1 cellular context compared by ENCODE assay signal in the genomic region with DNA sequence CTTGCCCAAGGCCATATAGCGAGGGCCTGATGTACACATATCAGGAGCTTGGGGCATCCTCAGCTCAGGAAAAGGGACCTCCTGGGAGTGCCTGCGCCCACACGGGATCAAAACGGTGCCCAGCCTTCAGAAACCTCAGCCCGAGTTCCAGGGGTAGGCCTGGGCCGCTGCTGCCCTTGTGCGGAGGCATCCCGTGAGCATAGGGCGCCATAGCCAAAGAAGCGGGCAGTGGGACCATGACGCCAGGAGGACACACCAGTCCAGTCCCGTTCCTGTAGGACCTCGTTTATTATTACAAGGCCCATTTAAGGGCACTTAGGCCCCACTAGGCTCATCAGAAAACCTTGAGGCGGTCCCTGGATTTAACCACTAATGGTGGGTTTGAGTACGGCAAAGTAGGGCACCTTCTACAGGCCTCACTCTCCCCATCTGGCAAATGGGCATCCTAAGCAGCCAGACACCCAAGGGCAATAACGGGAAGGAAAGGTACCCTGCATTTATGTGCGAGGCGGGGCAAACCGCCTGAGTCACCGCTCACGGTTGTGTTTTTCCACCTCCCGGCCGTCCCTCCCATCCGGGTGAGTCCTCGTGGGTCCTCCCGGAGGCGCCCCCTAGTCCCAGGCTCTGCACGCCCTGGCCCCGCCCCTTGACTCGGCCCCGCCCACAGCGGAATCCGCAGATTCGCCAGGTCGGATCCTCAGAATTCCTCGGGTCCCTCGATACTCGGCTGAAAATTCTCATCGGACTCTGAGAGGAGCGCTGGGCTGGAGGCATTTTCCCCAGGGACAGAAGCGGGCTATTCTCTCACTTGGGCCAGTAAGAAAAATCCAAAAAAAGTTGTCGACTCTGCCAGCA.
TF ChIP-seq lines count a peak whose summit lies in the region.

No MANE protein-coding gene starts in this region.

TF ChIP-seq in HEK293, 187 proteins besides CTCF, POLR2A, EP300 and RAD21 (continued from another document and continues in another):
- TF ChIP-seq, protein P1, sequence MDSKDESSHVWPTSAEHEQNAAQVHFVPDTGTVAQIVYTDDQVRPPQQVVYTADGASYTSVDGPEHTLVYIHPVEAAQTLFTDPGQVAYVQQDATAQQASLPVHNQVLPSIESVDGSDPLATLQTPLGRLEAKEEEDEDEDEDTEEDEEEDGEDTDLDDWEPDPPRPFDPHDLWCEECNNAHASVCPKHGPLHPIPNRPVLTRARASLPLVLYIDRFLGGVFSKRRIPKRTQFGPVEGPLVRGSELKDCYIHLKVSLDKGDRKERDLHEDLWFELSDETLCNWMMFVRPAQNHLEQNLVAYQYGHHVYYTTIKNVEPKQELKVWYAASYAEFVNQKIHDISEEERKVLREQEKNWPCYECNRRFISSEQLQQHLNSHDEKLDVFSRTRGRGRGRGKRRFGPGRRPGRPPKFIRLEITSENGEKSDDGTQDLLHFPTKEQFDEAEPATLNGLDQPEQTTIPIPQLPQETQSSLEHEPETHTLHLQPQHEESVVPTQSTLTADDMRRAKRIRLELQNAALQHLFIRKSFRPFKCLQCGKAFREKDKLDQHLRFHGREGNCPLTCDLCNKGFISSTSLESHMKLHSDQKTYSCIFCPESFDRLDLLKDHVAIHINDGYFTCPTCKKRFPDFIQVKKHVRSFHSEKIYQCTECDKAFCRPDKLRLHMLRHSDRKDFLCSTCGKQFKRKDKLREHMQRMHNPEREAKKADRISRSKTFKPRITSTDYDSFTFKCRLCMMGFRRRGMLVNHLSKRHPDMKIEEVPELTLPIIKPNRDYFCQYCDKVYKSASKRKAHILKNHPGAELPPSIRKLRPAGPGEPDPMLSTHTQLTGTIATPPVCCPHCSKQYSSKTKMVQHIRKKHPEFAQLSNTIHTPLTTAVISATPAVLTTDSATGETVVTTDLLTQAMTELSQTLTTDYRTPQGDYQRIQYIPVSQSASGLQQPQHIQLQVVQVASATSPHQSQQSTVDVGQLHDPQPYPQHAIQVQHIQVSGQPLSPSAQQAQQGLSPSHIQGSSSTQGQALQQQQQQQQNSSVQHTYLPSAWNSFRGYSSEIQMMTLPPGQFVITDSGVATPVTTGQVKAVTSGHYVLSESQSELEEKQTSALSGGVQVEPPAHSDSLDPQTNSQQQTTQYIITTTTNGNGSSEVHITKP (tag by site-specific recombination; IDR thresholded peaks at IDR 0.05): 0 out of 2 replicates have a peak, but pooled peaks have one; percentile 49
- TF ChIP-seq, protein P2, sequence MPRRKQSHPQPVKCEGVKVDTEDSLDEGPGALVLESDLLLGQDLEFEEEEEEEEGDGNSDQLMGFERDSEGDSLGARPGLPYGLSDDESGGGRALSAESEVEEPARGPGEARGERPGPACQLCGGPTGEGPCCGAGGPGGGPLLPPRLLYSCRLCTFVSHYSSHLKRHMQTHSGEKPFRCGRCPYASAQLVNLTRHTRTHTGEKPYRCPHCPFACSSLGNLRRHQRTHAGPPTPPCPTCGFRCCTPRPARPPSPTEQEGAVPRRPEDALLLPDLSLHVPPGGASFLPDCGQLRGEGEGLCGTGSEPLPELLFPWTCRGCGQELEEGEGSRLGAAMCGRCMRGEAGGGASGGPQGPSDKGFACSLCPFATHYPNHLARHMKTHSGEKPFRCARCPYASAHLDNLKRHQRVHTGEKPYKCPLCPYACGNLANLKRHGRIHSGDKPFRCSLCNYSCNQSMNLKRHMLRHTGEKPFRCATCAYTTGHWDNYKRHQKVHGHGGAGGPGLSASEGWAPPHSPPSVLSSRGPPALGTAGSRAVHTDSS (tag by site-specific recombination; IDR thresholded peaks at IDR 0.05): no peak; the same call in 1 of the 2 replicates
- no peak for TF ChIP-seq ZNF2 (tag by site-specific recombination; IDR thresholded peaks at IDR 0.05)
- TF ChIP-seq GFI1B (tag by site-specific recombination; IDR thresholded peaks at IDR 0.05): no peak
- TF ChIP-seq, protein P3, sequence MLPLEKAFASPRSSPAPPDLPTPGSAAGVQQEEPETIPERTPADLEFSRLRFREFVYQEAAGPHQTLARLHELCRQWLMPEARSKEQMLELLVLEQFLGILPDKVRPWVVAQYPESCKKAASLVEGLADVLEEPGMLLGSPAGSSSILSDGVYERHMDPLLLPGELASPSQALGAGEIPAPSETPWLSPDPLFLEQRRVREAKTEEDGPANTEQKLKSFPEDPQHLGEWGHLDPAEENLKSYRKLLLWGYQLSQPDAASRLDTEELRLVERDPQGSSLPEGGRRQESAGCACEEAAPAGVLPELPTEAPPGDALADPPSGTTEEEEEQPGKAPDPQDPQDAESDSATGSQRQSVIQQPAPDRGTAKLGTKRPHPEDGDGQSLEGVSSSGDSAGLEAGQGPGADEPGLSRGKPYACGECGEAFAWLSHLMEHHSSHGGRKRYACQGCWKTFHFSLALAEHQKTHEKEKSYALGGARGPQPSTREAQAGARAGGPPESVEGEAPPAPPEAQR (tag by site-specific recombination; IDR thresholded peaks at IDR 0.05): no peak
- TF ChIP-seq ZNF792 (tag by site-specific recombination; IDR thresholded peaks at IDR 0.05): no peak
- TF ChIP-seq KLF1 (tag by site-specific recombination; IDR thresholded peaks at IDR 0.05): peak; percentile 88
- TF ChIP-seq, protein P4, sequence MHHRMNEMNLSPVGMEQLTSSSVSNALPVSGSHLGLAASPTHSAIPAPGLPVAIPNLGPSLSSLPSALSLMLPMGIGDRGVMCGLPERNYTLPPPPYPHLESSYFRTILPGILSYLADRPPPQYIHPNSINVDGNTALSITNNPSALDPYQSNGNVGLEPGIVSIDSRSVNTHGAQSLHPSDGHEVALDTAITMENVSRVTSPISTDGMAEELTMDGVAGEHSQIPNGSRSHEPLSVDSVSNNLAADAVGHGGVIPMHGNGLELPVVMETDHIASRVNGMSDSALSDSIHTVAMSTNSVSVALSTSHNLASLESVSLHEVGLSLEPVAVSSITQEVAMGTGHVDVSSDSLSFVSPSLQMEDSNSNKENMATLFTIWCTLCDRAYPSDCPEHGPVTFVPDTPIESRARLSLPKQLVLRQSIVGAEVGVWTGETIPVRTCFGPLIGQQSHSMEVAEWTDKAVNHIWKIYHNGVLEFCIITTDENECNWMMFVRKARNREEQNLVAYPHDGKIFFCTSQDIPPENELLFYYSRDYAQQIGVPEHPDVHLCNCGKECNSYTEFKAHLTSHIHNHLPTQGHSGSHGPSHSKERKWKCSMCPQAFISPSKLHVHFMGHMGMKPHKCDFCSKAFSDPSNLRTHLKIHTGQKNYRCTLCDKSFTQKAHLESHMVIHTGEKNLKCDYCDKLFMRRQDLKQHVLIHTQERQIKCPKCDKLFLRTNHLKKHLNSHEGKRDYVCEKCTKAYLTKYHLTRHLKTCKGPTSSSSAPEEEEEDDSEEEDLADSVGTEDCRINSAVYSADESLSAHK (tag by site-specific recombination; IDR thresholded peaks at IDR 0.05): no peak
- peak; percentile 6; the same call in 1 of the 2 replicates for TF ChIP-seq ZNF660 (tag by site-specific recombination; IDR thresholded peaks at IDR 0.05)
- TF ChIP-seq, protein P5, sequence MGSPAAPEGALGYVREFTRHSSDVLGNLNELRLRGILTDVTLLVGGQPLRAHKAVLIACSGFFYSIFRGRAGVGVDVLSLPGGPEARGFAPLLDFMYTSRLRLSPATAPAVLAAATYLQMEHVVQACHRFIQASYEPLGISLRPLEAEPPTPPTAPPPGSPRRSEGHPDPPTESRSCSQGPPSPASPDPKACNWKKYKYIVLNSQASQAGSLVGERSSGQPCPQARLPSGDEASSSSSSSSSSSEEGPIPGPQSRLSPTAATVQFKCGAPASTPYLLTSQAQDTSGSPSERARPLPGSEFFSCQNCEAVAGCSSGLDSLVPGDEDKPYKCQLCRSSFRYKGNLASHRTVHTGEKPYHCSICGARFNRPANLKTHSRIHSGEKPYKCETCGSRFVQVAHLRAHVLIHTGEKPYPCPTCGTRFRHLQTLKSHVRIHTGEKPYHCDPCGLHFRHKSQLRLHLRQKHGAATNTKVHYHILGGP (tag by site-specific recombination; IDR thresholded peaks at IDR 0.05): no peak
- TF ChIP-seq ZNF24 (tag by site-specific recombination; IDR thresholded peaks at IDR 0.05): peak; percentile 42; the same call in 1 of the 2 replicates
- TF ChIP-seq, protein P6, sequence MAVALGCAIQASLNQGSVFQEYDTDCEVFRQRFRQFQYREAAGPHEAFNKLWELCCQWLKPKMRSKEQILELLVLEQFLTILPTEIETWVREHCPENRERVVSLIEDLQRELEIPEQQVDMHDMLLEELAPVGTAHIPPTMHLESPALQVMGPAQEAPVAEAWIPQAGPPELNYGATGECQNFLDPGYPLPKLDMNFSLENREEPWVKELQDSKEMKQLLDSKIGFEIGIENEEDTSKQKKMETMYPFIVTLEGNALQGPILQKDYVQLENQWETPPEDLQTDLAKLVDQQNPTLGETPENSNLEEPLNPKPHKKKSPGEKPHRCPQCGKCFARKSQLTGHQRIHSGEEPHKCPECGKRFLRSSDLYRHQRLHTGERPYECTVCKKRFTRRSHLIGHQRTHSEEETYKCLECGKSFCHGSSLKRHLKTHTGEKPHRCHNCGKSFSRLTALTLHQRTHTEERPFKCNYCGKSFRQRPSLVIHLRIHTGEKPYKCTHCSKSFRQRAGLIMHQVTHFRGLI (tag by site-specific recombination; IDR thresholded peaks at IDR 0.05): no peak; the same call in 1 of the 2 replicates
- TF ChIP-seq, protein P7, sequence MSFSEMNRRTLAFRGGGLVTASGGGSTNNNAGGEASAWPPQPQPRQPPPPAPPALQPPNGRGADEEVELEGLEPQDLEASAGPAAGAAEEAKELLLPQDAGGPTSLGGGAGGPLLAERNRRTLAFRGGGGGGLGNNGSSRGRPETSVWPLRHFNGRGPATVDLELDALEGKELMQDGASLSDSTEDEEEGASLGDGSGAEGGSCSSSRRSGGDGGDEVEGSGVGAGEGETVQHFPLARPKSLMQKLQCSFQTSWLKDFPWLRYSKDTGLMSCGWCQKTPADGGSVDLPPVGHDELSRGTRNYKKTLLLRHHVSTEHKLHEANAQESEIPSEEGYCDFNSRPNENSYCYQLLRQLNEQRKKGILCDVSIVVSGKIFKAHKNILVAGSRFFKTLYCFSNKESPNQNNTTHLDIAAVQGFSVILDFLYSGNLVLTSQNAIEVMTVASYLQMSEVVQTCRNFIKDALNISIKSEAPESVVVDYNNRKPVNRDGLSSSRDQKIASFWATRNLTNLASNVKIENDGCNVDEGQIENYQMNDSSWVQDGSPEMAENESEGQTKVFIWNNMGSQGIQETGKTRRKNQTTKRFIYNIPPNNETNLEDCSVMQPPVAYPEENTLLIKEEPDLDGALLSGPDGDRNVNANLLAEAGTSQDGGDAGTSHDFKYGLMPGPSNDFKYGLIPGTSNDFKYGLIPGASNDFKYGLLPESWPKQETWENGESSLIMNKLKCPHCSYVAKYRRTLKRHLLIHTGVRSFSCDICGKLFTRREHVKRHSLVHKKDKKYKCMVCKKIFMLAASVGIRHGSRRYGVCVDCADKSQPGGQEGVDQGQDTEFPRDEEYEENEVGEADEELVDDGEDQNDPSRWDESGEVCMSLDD (tag by site-specific recombination; IDR thresholded peaks at IDR 0.05): no peak
- TF ChIP-seq ZNF114 (tag by site-specific recombination; IDR thresholded peaks at IDR 0.05): no peak
- TF ChIP-seq ZNF747 (tag by site-specific recombination; IDR thresholded peaks at IDR 0.05): no peak
- no peak for TF ChIP-seq BCL11A (tag by site-specific recombination; IDR thresholded peaks at IDR 0.05; ENCODE audit: low read depth)
- TF ChIP-seq ZNF112 (tag by site-specific recombination; IDR thresholded peaks at IDR 0.05): no peak
- TF ChIP-seq ZNF629 (tag by site-specific recombination; IDR thresholded peaks at IDR 0.05): no peak
- TF ChIP-seq ZNF155 (tag by site-specific recombination; IDR thresholded peaks at IDR 0.05): no peak
- TF ChIP-seq ZBTB8A (tag by site-specific recombination; IDR thresholded peaks at IDR 0.05): peak; percentile 67
- TF ChIP-seq ZNF211 (tag by site-specific recombination; IDR thresholded peaks at IDR 0.05; ENCODE audit: low read depth): no peak
- TF ChIP-seq, protein P8, sequence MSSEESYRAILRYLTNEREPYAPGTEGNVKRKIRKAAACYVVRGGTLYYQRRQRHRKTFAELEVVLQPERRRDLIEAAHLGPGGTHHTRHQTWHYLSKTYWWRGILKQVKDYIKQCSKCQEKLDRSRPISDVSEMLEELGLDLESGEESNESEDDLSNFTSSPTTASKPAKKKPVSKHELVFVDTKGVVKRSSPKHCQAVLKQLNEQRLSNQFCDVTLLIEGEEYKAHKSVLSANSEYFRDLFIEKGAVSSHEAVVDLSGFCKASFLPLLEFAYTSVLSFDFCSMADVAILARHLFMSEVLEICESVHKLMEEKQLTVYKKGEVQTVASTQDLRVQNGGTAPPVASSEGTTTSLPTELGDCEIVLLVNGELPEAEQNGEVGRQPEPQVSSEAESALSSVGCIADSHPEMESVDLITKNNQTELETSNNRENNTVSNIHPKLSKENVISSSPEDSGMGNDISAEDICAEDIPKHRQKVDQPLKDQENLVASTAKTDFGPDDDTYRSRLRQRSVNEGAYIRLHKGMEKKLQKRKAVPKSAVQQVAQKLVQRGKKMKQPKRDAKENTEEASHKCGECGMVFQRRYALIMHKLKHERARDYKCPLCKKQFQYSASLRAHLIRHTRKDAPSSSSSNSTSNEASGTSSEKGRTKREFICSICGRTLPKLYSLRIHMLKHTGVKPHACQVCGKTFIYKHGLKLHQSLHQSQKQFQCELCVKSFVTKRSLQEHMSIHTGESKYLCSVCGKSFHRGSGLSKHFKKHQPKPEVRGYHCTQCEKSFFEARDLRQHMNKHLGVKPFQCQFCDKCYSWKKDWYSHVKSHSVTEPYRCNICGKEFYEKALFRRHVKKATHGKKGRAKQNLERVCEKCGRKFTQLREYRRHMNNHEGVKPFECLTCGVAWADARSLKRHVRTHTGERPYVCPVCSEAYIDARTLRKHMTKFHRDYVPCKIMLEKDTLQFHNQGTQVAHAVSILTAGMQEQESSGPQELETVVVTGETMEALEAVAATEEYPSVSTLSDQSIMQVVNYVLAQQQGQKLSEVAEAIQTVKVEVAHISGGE (tag by site-specific recombination; conservative IDR thresholded peaks at IDR 0.05; ENCODE audit: low read depth): no peak
- TF ChIP-seq YY2 (tag by site-specific recombination; IDR thresholded peaks at IDR 0.05): no peak
- TF ChIP-seq, protein P9, sequence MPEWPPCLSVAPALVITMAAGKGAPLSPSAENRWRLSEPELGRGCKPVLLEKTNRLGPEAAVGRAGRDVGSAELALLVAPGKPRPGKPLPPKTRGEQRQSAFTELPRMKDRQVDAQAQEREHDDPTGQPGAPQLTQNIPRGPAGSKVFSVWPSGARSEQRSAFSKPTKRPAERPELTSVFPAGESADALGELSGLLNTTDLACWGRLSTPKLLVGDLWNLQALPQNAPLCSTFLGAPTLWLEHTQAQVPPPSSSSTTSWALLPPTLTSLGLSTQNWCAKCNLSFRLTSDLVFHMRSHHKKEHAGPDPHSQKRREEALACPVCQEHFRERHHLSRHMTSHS (tag by site-specific recombination; IDR thresholded peaks at IDR 0.05): no peak
- TF ChIP-seq ZNF768 (tag by site-specific recombination; IDR thresholded peaks at IDR 0.05): no peak
- TF ChIP-seq MEIS1 (CRISPR knock-in tag; IDR thresholded peaks at IDR 0.05; ENCODE audit: borderline replicate concordance): no peak
- no peak for TF ChIP-seq ZNF707 (tag by site-specific recombination; IDR thresholded peaks at IDR 0.05)
- TF ChIP-seq KLF7 (tag by site-specific recombination; IDR thresholded peaks at IDR 0.05; ENCODE audit: borderline replicate concordance): 0 out of 2 replicates have a peak, but pooled peaks have one; percentile 30
- TF ChIP-seq ZSCAN30 (tag by site-specific recombination; IDR thresholded peaks at IDR 0.05): peak; percentile 90
- no peak for TF ChIP-seq ZNF292 (tag by site-specific recombination; IDR thresholded peaks at IDR 0.05; ENCODE audit: borderline replicate concordance, low read depth)
- TF ChIP-seq ZNF585B (tag by site-specific recombination; IDR thresholded peaks at IDR 0.05): no peak
- TF ChIP-seq YY1 (tag by site-specific recombination; IDR thresholded peaks at IDR 0.05): peak; percentile 49
- no peak for TF ChIP-seq ZNF571 (tag by site-specific recombination; IDR thresholded peaks at IDR 0.05)
- TF ChIP-seq ZNF23 (tag by site-specific recombination; IDR thresholded peaks at IDR 0.05; ENCODE audit: borderline replicate concordance): no peak
- TF ChIP-seq ZNF423 (tag by site-specific recombination; IDR thresholded peaks at IDR 0.05): no peak
